18 cellular contexts compared by ENCODE assay signal in genomic region chr15:88509964-88510363, GRCh38.
"Had no signal": no experiment of that assay in that cellular context is flagged by ENCODE, and none has a peak within 500 bp of the region (broad histone marks: within the 10 kb centered on the region; RNA-seq: fewer than 3 reads in every experiment).

No MANE protein-coding gene starts in this region.

- H3K27ac ChIP-seq: adrenal gland, foreskin keratinocyte, upper lobe of left lung had no signal

- H3K27ac Mint-ChIP-seq: activated naive CD4-positive, alpha-beta T cell treated with anti-CD3 and anti-CD28 coated beads, Interleukin-2, amount 50 U/mL, for 24 hours; mesothelial cell of epicardium; natural killer cell; progenitor cell of endocrine pancreas; WTC11 had no signal

- H3K9me3 ChIP-seq: adrenal gland, upper lobe of left lung had no signal

- DNase-seq: activated gamma-delta T cell; adrenal gland; central memory CD4-positive, alpha-beta T cell; effector memory CD4-positive, alpha-beta T cell; foreskin keratinocyte; hippocampal formation; left ventricle myocardium superior; mammary epithelial cell; natural killer cell; retina; stimulated activated CD4-positive, alpha-beta T cell treated with anti-CD3 and anti-CD28 coated beads, Interleukin-4, amount 100 ng/mL, for 1 hour; stimulated activated naive CD4-positive, alpha-beta T cell; T-helper 9 cell had no signal

- H3K27me3 Mint-ChIP-seq: activated naive CD4-positive, alpha-beta T cell treated with anti-CD3 and anti-CD28 coated beads, Interleukin-2, amount 50 U/mL, for 24 hours; progenitor cell of endocrine pancreas had no signal

- ATAC-seq: foreskin keratinocyte, left ventricle myocardium superior, natural killer cell, WTC11 had no signal

- H3K4me3 ChIP-seq: adrenal gland, upper lobe of left lung had no signal

- H3K4me3 Mint-ChIP-seq: activated naive CD4-positive, alpha-beta T cell treated with anti-CD3 and anti-CD28 coated beads, Interleukin-2, amount 50 U/mL, for 24 hours; mesothelial cell of epicardium; natural killer cell; WTC11 had no signal

- H3K4me1 Mint-ChIP-seq: activated naive CD4-positive, alpha-beta T cell treated with anti-CD3 and anti-CD28 coated beads, Interleukin-2, amount 50 U/mL, for 24 hours; mesothelial cell of epicardium; natural killer cell had no signal

- H3K27me3 ChIP-seq: adrenal gland, foreskin keratinocyte, upper lobe of left lung had no signal

- H3K4me1 ChIP-seq: foreskin keratinocyte, upper lobe of left lung had no signal

- H3K9me3 Mint-ChIP-seq: activated naive CD4-positive, alpha-beta T cell treated with anti-CD3 and anti-CD28 coated beads, Interleukin-2, amount 50 U/mL, for 24 hours; mesothelial cell of epicardium; natural killer cell had no signal
